ENCODE assay signal across 26 cellular contexts in genomic region chr9:71844808-71845207, GRCh38.
"Had no signal": no experiment of that assay in that cellular context is flagged by ENCODE, and none has a peak within 500 bp of the region (broad histone marks: within the 10 kb centered on the region; RNA-seq: fewer than 3 reads in every experiment).

No MANE protein-coding gene starts in this region.

- H3K27ac ChIP-seq: coronary artery, dorsolateral prefrontal cortex, esophagus muscularis mucosa, foreskin keratinocyte, gastrocnemius medialis, heart right ventricle, left ventricle myocardium inferior, lower lobe of right lung had no signal

- H3K27ac Mint-ChIP-seq: mesothelial cell of epicardium, naive B cell had no signal

- H3K27me3 ChIP-seq: dorsolateral prefrontal cortex, esophagus muscularis mucosa, foreskin keratinocyte, gastrocnemius medialis, heart right ventricle had no signal

- H3K4me3 Mint-ChIP-seq: mesothelial cell of epicardium; naive B cell; naive thymus-derived CD8-positive, alpha-beta T cell had no signal

- DNase-seq: dermis blood vessel endothelial cell; dorsolateral prefrontal cortex; effector CD4-positive, alpha-beta T cell; effector memory CD4-positive, alpha-beta T cell; foreskin keratinocyte; gastrocnemius medialis; glutamatergic neuron; head of caudate nucleus; heart right ventricle; hippocampal formation; islet precursor cell; kidney; kidney glomerular epithelial cell; left colon; left ventricle myocardium inferior; lower lobe of right lung; mesenchymal stem cell; mucosa of descending colon; naive B cell; naive thymus-derived CD8-positive, alpha-beta T cell had no signal

- ATAC-seq: foreskin keratinocyte; gastrocnemius medialis; heart right ventricle; left colon; left lobe of liver; lower lobe of right lung; mucosa of descending colon; naive thymus-derived CD8-positive, alpha-beta T cell had no signal

- H3K9me3 ChIP-seq: gastrocnemius medialis, lower lobe of right lung had no signal

- H3K4me3 ChIP-seq: coronary artery, dorsolateral prefrontal cortex, esophagus muscularis mucosa, gastrocnemius medialis, heart right ventricle, left ventricle myocardium inferior, lower lobe of right lung, mucosa of descending colon had no signal

- H3K4me1 ChIP-seq: esophagus muscularis mucosa, foreskin keratinocyte, gastrocnemius medialis, heart right ventricle, left ventricle myocardium inferior, lower lobe of right lung had no signal

- H3K4me1 Mint-ChIP-seq: mesothelial cell of epicardium; naive B cell; naive thymus-derived CD8-positive, alpha-beta T cell had no signal

- FAIRE-seq: colon, endothelial cell of umbilical vein, kidney had no signal

- H3K36me3 Mint-ChIP-seq: mesothelial cell of epicardium had no signal

- H3K27me3 Mint-ChIP-seq: naive B cell; naive thymus-derived CD8-positive, alpha-beta T cell had no signal

- H3K36me3 ChIP-seq: esophagus muscularis mucosa, gastrocnemius medialis, heart right ventricle, left ventricle myocardium inferior, lower lobe of right lung had no signal
